ENCODE assay signal across 23 cellular contexts in genomic region chr4:38684271-38684670, GRCh38. TPM values are rescaled to one million over a fixed set of nuclear protein-coding genes. Genes with fewer than 3 reads are reported as not detected.
A peak's percentile ranks its signal among the peaks of the same experiment; 100 is the strongest.
DNase-seq lines count a peak whose midpoint lies in the region; ATAC-seq and TF ChIP-seq lines count a peak whose summit lies in the region.
"Had no signal": no experiment of that assay in that cellular context is flagged by ENCODE, and none has a peak within 500 bp of the region (broad histone marks: within the 10 kb centered on the region; RNA-seq: fewer than 3 reads in every experiment).

No MANE protein-coding gene starts in this region.

- TF ChIP-seq CTCF in chondrocyte (IDR thresholded peaks at IDR 0.05) = no peak

- peaks cover 7% of the 10 kb centered on the region for H3K36me3 Mint-ChIP-seq in activated CD8-positive, alpha-beta memory T cell treated with anti-CD3 and anti-CD28 coated beads, Interleukin-2, amount 10 ng/mL, durations not matched to agents 7 days and 5 days
- H3K36me3 Mint-ChIP-seq in activated naive CD8-positive, alpha-beta T cell treated with anti-CD3 and anti-CD28 coated beads, Interleukin-2, amount 50 U/mL, for 24 hours (ENCODE audit: low read depth) = peaks cover 28% of the 10 kb centered on the region
- H3K36me3 Mint-ChIP-seq in chondrocyte (ENCODE audit: low read depth) = peaks cover 22% of the 10 kb centered on the region

- CTCF ChIA-PET in activated CD8-positive, alpha-beta memory T cell treated with anti-CD3 and anti-CD28 coated beads, Interleukin-2, amount 10 ng/mL, durations not matched to agents 7 days and 5 days (lab: Charles Lee) = interaction anchor here (0.7 to 1.5 kb wide), 2 partner anchors 504 to 507 kb away, joined by 3 to 4 read pairs; no protein-coding TSS in a partner anchor

- no peaks in the 10 kb centered on the region for H3K9me3 Mint-ChIP-seq in activated CD8-positive, alpha-beta memory T cell treated with anti-CD3 and anti-CD28 coated beads, Interleukin-2, amount 10 ng/mL, durations not matched to agents 7 days and 5 days (ENCODE audit: low read depth)
- no peaks in the 10 kb centered on the region for H3K9me3 Mint-ChIP-seq in activated naive CD8-positive, alpha-beta T cell treated with anti-CD3 and anti-CD28 coated beads, Interleukin-2, amount 50 U/mL, for 24 hours
- no peaks in the 10 kb centered on the region for H3K9me3 Mint-ChIP-seq in chondrocyte (ENCODE audit: low read depth)
- H3K9me3 Mint-ChIP-seq: nephron; T-helper 2 cell treated with Interferon-gamma antibody and Interleukin-4, amounts not matched to agents 5 μg/mL and 100 μg/mL, for 36 hours had no signal

- H3K27me3 Mint-ChIP-seq in activated CD8-positive, alpha-beta memory T cell treated with anti-CD3 and anti-CD28 coated beads, Interleukin-2, amount 10 ng/mL, durations not matched to agents 7 days and 5 days = peaks cover 2% of the 10 kb centered on the region
- no peaks in the 10 kb centered on the region for H3K27me3 Mint-ChIP-seq in activated naive CD8-positive, alpha-beta T cell treated with anti-CD3 and anti-CD28 coated beads, Interleukin-2, amount 50 U/mL, for 24 hours
- no peaks in the 10 kb centered on the region for H3K27me3 Mint-ChIP-seq in chondrocyte (ENCODE audit: low read depth)

- H3K4me1 Mint-ChIP-seq in activated CD8-positive, alpha-beta memory T cell treated with anti-CD3 and anti-CD28 coated beads, Interleukin-2, amount 10 ng/mL, durations not matched to agents 7 days and 5 days = peaks cover 25% of the 10 kb centered on the region
- peaks cover 72% of the 10 kb centered on the region for H3K4me1 Mint-ChIP-seq in activated naive CD8-positive, alpha-beta T cell treated with anti-CD3 and anti-CD28 coated beads, Interleukin-2, amount 50 U/mL, for 24 hours
- H3K4me1 Mint-ChIP-seq in chondrocyte (ENCODE audit: low read depth) = peaks cover 48% of the 10 kb centered on the region

- DNase-seq in activated CD8-positive, alpha-beta memory T cell treated with anti-CD3 and anti-CD28 coated beads, Interleukin-2, amount 10 ng/mL, durations not matched to agents 7 days and 5 days = no peak
- no peak for DNase-seq in activated CD8-positive, alpha-beta memory T cell treated with anti-CD3 and anti-CD28 coated beads for 24 hours
- no peak for DNase-seq in activated naive CD8-positive, alpha-beta T cell treated with anti-CD3 and anti-CD28 coated beads, Interleukin-2, amount 50 U/mL, for 24 hours
- DNase-seq in stimulated activated naive CD8-positive, alpha-beta T cell treated with anti-CD3 and anti-CD28 coated beads, Interleukin-15, Interleukin-2, amounts not matched to agents 100 U/mL and 50 U/mL, for 24 hours = no peak
- no peak for DNase-seq in SK-N-DZ (ENCODE audit: low spot score)
- no peak for DNase-seq in chondrocyte (ENCODE audit: low spot score)
- DNase-seq: dermis blood vessel endothelial cell; DMS 273 treated with DMSO at 0.1 percent for 48 hours; GDM1; hypothalamus; Karpas-422; mammary epithelial cell; NCI-H1092; NCI-H2029 treated with DMSO at 0.1 percent for 48 hours; NCI-H446 treated with DMSO at 0.1 percent for 48 hours; NK-92 treated with Interleukin-12 subunit alpha and Interleukin-12 subunit beta, amount 100 ng/mL, for 24 hours; Peyer's patch had no signal

- ATAC-seq in activated CD8-positive, alpha-beta memory T cell treated with anti-CD3 and anti-CD28 coated beads, Interleukin-2, amount 10 ng/mL, durations not matched to agents 7 days and 5 days = peak; percentile 63
- peak; percentile 44 for ATAC-seq in HG02852 (IDR thresholded peaks at IDR 0.05; ENCODE audit: unreplicated experiment)
- ATAC-seq in activated naive CD8-positive, alpha-beta T cell treated with anti-CD3 and anti-CD28 coated beads, Interleukin-2, amount 50 U/mL, for 24 hours = peak; percentile 64
- peak; percentile 56 for ATAC-seq in stimulated activated naive CD8-positive, alpha-beta T cell treated with anti-CD3 and anti-CD28 coated beads, Interleukin-15, Interleukin-2, amounts not matched to agents 100 U/mL and 50 U/mL, for 24 hours
- ATAC-seq in HG02763 (IDR thresholded peaks at IDR 0.05; ENCODE audit: unreplicated experiment) = no peak
- ATAC-seq: A549, HCT116 had no signal

- no peak overlapping the region for H3K27ac Mint-ChIP-seq in activated CD8-positive, alpha-beta memory T cell treated with anti-CD3 and anti-CD28 coated beads, Interleukin-2, amount 10 ng/mL, durations not matched to agents 7 days and 5 days
- H3K27ac Mint-ChIP-seq in activated naive CD8-positive, alpha-beta T cell treated with anti-CD3 and anti-CD28 coated beads, Interleukin-2, amount 50 U/mL, for 24 hours = peak overlapping the region; percentile 77
- no peak overlapping the region for H3K27ac Mint-ChIP-seq in chondrocyte (ENCODE audit: unreplicated experiment)
- H3K27ac Mint-ChIP-seq: T-helper 2 cell treated with Interferon-gamma antibody and Interleukin-4, amounts not matched to agents 5 μg/mL and 100 μg/mL, for 36 hours had no signal

- H3K4me3 Mint-ChIP-seq in activated CD8-positive, alpha-beta memory T cell treated with anti-CD3 and anti-CD28 coated beads, Interleukin-2, amount 10 ng/mL, durations not matched to agents 7 days and 5 days = no peak overlapping the region
- H3K4me3 Mint-ChIP-seq in activated naive CD8-positive, alpha-beta T cell treated with anti-CD3 and anti-CD28 coated beads, Interleukin-2, amount 50 U/mL, for 24 hours = no peak overlapping the region
- H3K4me3 Mint-ChIP-seq in chondrocyte (ENCODE audit: unreplicated experiment) = no peak overlapping the region
- H3K4me3 Mint-ChIP-seq: nephron; T-helper 2 cell treated with Interferon-gamma antibody and Interleukin-4, amounts not matched to agents 5 μg/mL and 100 μg/mL, for 36 hours had no signal

RNA-seq across cellular contexts. Expression of gene KLF3, which starts 20.3 kb away (rescaled TPM):
- total RNA-seq in activated CD8-positive, alpha-beta memory T cell treated with anti-CD3 and anti-CD28 coated beads, Interleukin-2, amount 10 ng/mL, durations not matched to agents 7 days and 5 days = 1 to 10 TPM; 2.6 to 3.5 TPM
- polyA plus RNA-seq in SK-N-DZ (2014; cell fraction: cytosol; rRNA removed) = 11.8 and 15.4 TPM in 2 replicates
- polyA plus RNA-seq in SK-N-DZ (2014; cell fraction: nucleus; rRNA removed) = 9.2 and 12.3 TPM in 2 replicates
- 26.4 to 27.6 TPM (median 26.7 TPM) in 3 replicates for total RNA-seq in chondrocyte
